Comparison of ENCODE assay signal across 11 cellular contexts in genomic region chr1:217620814-217621213, GRCh38. TPM values are rescaled to one million over a fixed set of nuclear protein-coding genes. Genes with fewer than 3 reads are reported as not detected.
A peak's percentile ranks its signal among the peaks of the same experiment; 100 is the strongest.
DNase-seq lines count a peak whose midpoint lies in the region; ATAC-seq and TF ChIP-seq lines count a peak whose summit lies in the region.
"Had no signal": no experiment of that assay in that cellular context is flagged by ENCODE, and none has a peak within 500 bp of the region (broad histone marks: within the 10 kb centered on the region; RNA-seq: fewer than 3 reads in every experiment).

No MANE protein-coding gene starts in this region.

- no peaks in the 10 kb centered on the region for H3K27me3 Mint-ChIP-seq in activated T-helper 17 cell treated with anti-CD3 and anti-CD28 coated beads, Interleukin-2, amount 50 U/mL, for 72 hours
- H3K27me3 Mint-ChIP-seq in CD14-positive monocyte (ENCODE audit: low read depth in 3 of 3): no peaks in the 10 kb centered on the region

- TF ChIP-seq CTCF in GM20000 (IDR thresholded peaks at IDR 0.05; ENCODE audit: extremely low read depth, missing control alignments) (no peak), CD14-positive monocyte (IDR thresholded peaks at IDR 0.05) (no peak)

- peak overlapping the region; percentile 17 for H3K4me3 Mint-ChIP-seq in activated T-helper 17 cell treated with anti-CD3 and anti-CD28 coated beads, Interleukin-2, amount 50 U/mL, for 72 hours
- no peak overlapping the region for H3K4me3 Mint-ChIP-seq in CD14-positive monocyte
- H3K4me3 Mint-ChIP-seq: T-helper 1 cell treated with Interleukin-12 subunit alpha and Interleukin-12 subunit beta and Interleukin-4 antibody, amounts not matched to agents 30 μg/mL and 1 μg/mL, for 36 hours had no signal

- intact Hi-C loops in CD14-positive monocyte (cut with micrococcal nuclease): no loop called here

- ATAC-seq in GM18519 (IDR thresholded peaks at IDR 0.05; ENCODE audit: low FRiP score, unreplicated experiment): peak; percentile 100
- peak; percentile 100 for ATAC-seq in HG03045 (IDR thresholded peaks at IDR 0.05; ENCODE audit: unreplicated experiment)
- ATAC-seq in activated T-helper 17 cell treated with anti-CD3 and anti-CD28 coated beads, Interleukin-2, amount 50 U/mL, for 72 hours (replicated peaks): peak; percentile 98

- H3K27ac Mint-ChIP-seq in activated T-helper 17 cell treated with anti-CD3 and anti-CD28 coated beads, Interleukin-2, amount 50 U/mL, for 72 hours: no peak overlapping the region
- H3K27ac Mint-ChIP-seq in CD14-positive monocyte: no peak overlapping the region
- H3K27ac Mint-ChIP-seq: T-helper 1 cell treated with Interleukin-12 subunit alpha and Interleukin-12 subunit beta and Interleukin-4 antibody, amounts not matched to agents 30 μg/mL and 1 μg/mL, for 36 hours had no signal

- DNase-seq in GM20000 (ENCODE audit: low spot score): peak; percentile 71
- no peak for DNase-seq in NK-92 treated with Interleukin-12 subunit alpha and Interleukin-12 subunit beta, amount 100 ng/mL, for 24 hours (lab: John Stamatoyannopoulos, UW)
- DNase-seq in CD14-positive monocyte (ENCODE audit: low spot score): no peak
- no peak for DNase-seq in activated gamma-delta T cell (lab: John Stamatoyannopoulos, UW)
- DNase-seq in stimulated activated CD4-positive, alpha-beta T cell treated with anti-CD3 and anti-CD28 coated beads, Interleukin-12 subunit alpha, Interleukin-12 subunit beta, amount 100 ng/mL, for 4 hours: no peak
- DNase-seq: dorsolateral prefrontal cortex, nucleus accumbens had no signal

- H3K9me3 Mint-ChIP-seq in activated T-helper 17 cell treated with anti-CD3 and anti-CD28 coated beads, Interleukin-2, amount 50 U/mL, for 72 hours: no peaks in the 10 kb centered on the region
- H3K9me3 Mint-ChIP-seq in CD14-positive monocyte: no peaks in the 10 kb centered on the region
- H3K9me3 Mint-ChIP-seq: T-helper 1 cell treated with Interleukin-12 subunit alpha and Interleukin-12 subunit beta and Interleukin-4 antibody, amounts not matched to agents 30 μg/mL and 1 μg/mL, for 36 hours had no signal

- H3K4me1 Mint-ChIP-seq in activated T-helper 17 cell treated with anti-CD3 and anti-CD28 coated beads, Interleukin-2, amount 50 U/mL, for 72 hours: peaks cover 27% of the 10 kb centered on the region
- H3K4me1 Mint-ChIP-seq in CD14-positive monocyte: peaks cover 8% of the 10 kb centered on the region

- H3K36me3 Mint-ChIP-seq in activated T-helper 17 cell treated with anti-CD3 and anti-CD28 coated beads, Interleukin-2, amount 50 U/mL, for 72 hours (ENCODE audit: low read depth): peaks cover 47% of the 10 kb centered on the region
- peaks cover 24 to 33% of the 10 kb centered on the region in 2 donors for H3K36me3 Mint-ChIP-seq in CD14-positive monocyte

RNA-seq across cellular contexts. Expression of gene GPATCH2, which starts 10.1 kb away (rescaled TPM):
- 1 to 10 TPM; 6.5 to 6.7 TPM for total RNA-seq in activated T-helper 17 cell treated with anti-CD3 and anti-CD28 coated beads, Interleukin-2, amount 50 U/mL, for 72 hours
- 1 to 10 TPM; 1.8 to 1.9 TPM for polyA plus RNA-seq in CD14-positive monocyte

RNA-seq across cellular contexts. Expression of gene SPATA17, which starts 10.3 kb away (rescaled TPM):
- total RNA-seq in activated T-helper 17 cell treated with anti-CD3 and anti-CD28 coated beads, Interleukin-2, amount 50 U/mL, for 72 hours: not detected
- under 1 TPM in 1 of 2 donors, not detected in 1; 0.28 TPM for polyA plus RNA-seq in CD14-positive monocyte
